Comparison of ENCODE assay signal across 23 cellular contexts in genomic region chr1:53651356-53651755, GRCh38.
"Had no signal": no experiment of that assay in that cellular context is flagged by ENCODE, and none has a peak within 500 bp of the region (broad histone marks: within the 10 kb centered on the region; RNA-seq: fewer than 3 reads in every experiment).

No MANE protein-coding gene starts in this region.

- H3K4me1 Mint-ChIP-seq: memory B cell; natural killer cell; stimulated activated effector memory CD8-positive, alpha-beta T cell treated with anti-CD3 and anti-CD28 coated beads, Interleukin-12 subunit alpha, Interleukin-12 subunit beta, amount 100 ng/mL, for 72 hours had no signal

- H3K36me3 ChIP-seq: colonic mucosa, esophagus muscularis mucosa, pancreas, right lobe of liver, stomach, tibial artery had no signal

- H3K27me3 ChIP-seq: colonic mucosa, pancreas, right lobe of liver, stomach, testis had no signal

- H3K27ac Mint-ChIP-seq: memory B cell; natural killer cell; progenitor cell of endocrine pancreas; stimulated activated effector memory CD8-positive, alpha-beta T cell treated with anti-CD3 and anti-CD28 coated beads, Interleukin-12 subunit alpha, Interleukin-12 subunit beta, amount 100 ng/mL, for 72 hours; type B pancreatic cell had no signal

- H3K4me3 ChIP-seq: colonic mucosa, esophagus muscularis mucosa, lung, pancreas, right lobe of liver, smooth muscle cell, stomach, testis, tibial artery had no signal

- ATAC-seq: foreskin keratinocyte; left lobe of liver; natural killer cell; pancreas; stimulated activated effector memory CD8-positive, alpha-beta T cell treated with anti-CD3 and anti-CD28 coated beads, Interleukin-12 subunit alpha, Interleukin-12 subunit beta, amount 100 ng/mL, for 72 hours had no signal

- H3K9me3 Mint-ChIP-seq: memory B cell; natural killer cell; stimulated activated effector memory CD8-positive, alpha-beta T cell treated with anti-CD3 and anti-CD28 coated beads, Interleukin-12 subunit alpha, Interleukin-12 subunit beta, amount 100 ng/mL, for 72 hours; type B pancreatic cell had no signal

- H3K27ac ChIP-seq: colonic mucosa, esophagus muscularis mucosa, foreskin keratinocyte, pancreas, right lobe of liver, stomach, testis, tibial artery had no signal

- H3K4me3 Mint-ChIP-seq: memory B cell; natural killer cell; stimulated activated effector memory CD8-positive, alpha-beta T cell treated with anti-CD3 and anti-CD28 coated beads, Interleukin-12 subunit alpha, Interleukin-12 subunit beta, amount 100 ng/mL, for 72 hours; type B pancreatic cell had no signal

- H3K9me3 ChIP-seq: colonic mucosa, esophagus muscularis mucosa, pancreas, right lobe of liver, stomach, testis, tibial artery had no signal

- H3K4me1 ChIP-seq: colonic mucosa, esophagus muscularis mucosa, foreskin keratinocyte, pancreas, right lobe of liver, stomach, testis, tibial artery had no signal

- DNase-seq: colonic mucosa; dermis blood vessel endothelial cell; effector memory CD4-positive, alpha-beta T cell; foreskin keratinocyte; glutamatergic neuron; natural killer cell; occipital lobe; stimulated activated CD4-positive, alpha-beta T cell treated with anti-CD3 and anti-CD28 coated beads, Interleukin-2, amount 100 ng/mL, for 24 hours; stimulated activated CD4-positive, alpha-beta T cell treated with anti-CD3 and anti-CD28 coated beads, Interleukin-4, amount 100 ng/mL, for 24 hours; stimulated activated naive CD4-positive, alpha-beta T cell treated with Interleukin-2 at 50 U/mL for 16 hours; stomach; testis had no signal

- H3K36me3 Mint-ChIP-seq: memory B cell; natural killer cell; stimulated activated effector memory CD8-positive, alpha-beta T cell treated with anti-CD3 and anti-CD28 coated beads, Interleukin-12 subunit alpha, Interleukin-12 subunit beta, amount 100 ng/mL, for 72 hours; type B pancreatic cell had no signal
